Comparison of ENCODE assay signal across 1 cellular context in the genomic region with DNA sequence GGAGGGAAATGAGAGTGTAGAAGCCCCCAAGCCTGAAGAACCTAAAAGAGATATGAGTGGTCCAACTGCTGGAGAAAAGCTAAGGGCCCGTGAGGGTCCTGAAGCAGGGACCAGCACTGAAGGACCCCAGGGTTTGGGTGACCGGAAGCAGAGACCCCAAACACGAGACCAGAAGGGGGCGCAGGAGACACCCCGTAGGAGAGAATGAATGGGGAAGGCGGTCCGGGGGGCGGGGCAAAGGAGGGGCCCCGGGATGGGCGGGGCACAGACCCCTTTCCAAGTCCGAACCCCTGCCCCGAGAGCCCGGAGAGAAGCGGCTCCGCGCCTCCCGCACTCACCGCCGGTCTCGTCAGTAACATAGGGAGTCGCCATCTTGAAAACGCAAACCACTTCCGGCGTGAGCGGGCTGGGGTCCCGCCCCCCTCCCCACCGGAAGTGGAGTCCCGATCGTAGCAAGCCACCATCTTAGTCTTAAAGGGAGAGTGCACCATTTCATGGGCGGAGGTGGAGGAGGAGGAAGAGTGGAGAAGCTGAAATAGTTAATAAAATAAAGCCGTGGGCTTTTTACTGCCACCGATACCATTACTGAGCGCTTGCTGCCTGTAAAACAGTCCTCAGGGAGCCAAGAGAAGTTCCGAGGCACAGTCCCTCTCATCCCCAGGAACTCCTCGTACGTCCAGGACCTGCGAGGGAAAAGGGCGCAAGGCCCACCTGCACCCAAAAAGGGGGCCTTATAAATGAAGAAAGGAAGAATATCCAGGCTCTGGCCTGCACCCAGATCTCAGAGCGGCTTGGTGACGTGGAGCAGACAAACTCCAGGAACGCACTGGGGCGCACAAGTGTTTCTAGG.
TF ChIP-seq lines count a peak whose summit lies in the region.

No MANE protein-coding gene starts in this region.

TF ChIP-seq in K562, 482 proteins besides CTCF, POLR2A, EP300 and RAD21 (continued from another document and continues in another):
- no peak for TF ChIP-seq ZBTB8A (IDR thresholded peaks at IDR 0.05; ENCODE audit: partially characterized antibody)
- TF ChIP-seq, protein P1, sequence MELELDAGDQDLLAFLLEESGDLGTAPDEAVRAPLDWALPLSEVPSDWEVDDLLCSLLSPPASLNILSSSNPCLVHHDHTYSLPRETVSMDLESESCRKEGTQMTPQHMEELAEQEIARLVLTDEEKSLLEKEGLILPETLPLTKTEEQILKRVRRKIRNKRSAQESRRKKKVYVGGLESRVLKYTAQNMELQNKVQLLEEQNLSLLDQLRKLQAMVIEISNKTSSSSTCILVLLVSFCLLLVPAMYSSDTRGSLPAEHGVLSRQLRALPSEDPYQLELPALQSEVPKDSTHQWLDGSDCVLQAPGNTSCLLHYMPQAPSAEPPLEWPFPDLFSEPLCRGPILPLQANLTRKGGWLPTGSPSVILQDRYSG (tag; conservative IDR thresholded peaks at IDR 0.05; ENCODE audit: low read depth): no peak
- peak; percentile 95 for TF ChIP-seq ETV5 (CRISPR knock-in tag; IDR thresholded peaks at IDR 0.05; ENCODE audit: low read depth)
- no peak for TF ChIP-seq MEIS2 (IDR thresholded peaks at IDR 0.05; ENCODE audit: partially characterized antibody)
- TF ChIP-seq ARNT (IDR thresholded peaks at IDR 0.05): peak in 1 of 2 experiments; percentile 37; a peak in 1 of 4 replicates
- TF ChIP-seq KLF16 (IDR thresholded peaks at IDR 0.05): 0 out of 2 replicates have a peak, but pooled peaks have one; percentile 22
- no peak for TF ChIP-seq ZKSCAN1 (IDR thresholded peaks at IDR 0.05; ENCODE audit: low read depth, low read length)
- TF ChIP-seq, protein P2, sequence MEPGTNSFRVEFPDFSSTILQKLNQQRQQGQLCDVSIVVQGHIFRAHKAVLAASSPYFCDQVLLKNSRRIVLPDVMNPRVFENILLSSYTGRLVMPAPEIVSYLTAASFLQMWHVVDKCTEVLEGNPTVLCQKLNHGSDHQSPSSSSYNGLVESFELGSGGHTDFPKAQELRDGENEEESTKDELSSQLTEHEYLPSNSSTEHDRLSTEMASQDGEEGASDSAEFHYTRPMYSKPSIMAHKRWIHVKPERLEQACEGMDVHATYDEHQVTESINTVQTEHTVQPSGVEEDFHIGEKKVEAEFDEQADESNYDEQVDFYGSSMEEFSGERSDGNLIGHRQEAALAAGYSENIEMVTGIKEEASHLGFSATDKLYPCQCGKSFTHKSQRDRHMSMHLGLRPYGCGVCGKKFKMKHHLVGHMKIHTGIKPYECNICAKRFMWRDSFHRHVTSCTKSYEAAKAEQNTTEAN (CRISPR knock-in tag; IDR thresholded peaks at IDR 0.05): no peak
- TF ChIP-seq ZBTB7A (IDR thresholded peaks at IDR 0.05; ENCODE audit: borderline replicate concordance, control insufficient read depth, low read depth, low read length): peak; percentile 100
- peak; percentile 88 for TF ChIP-seq TAF1 (IDR thresholded peaks at IDR 0.05; ENCODE audit: control insufficient read depth, extremely low read depth, insufficient read depth, low read length, severe bottlenecking)
- TF ChIP-seq, protein P3, sequence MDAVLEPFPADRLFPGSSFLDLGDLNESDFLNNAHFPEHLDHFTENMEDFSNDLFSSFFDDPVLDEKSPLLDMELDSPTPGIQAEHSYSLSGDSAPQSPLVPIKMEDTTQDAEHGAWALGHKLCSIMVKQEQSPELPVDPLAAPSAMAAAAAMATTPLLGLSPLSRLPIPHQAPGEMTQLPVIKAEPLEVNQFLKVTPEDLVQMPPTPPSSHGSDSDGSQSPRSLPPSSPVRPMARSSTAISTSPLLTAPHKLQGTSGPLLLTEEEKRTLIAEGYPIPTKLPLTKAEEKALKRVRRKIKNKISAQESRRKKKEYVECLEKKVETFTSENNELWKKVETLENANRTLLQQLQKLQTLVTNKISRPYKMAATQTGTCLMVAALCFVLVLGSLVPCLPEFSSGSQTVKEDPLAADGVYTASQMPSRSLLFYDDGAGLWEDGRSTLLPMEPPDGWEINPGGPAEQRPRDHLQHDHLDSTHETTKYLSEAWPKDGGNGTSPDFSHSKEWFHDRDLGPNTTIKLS (IDR thresholded peaks at IDR 0.05; ENCODE audit: borderline replicate concordance, low read depth): peak; percentile 70; the same call in 1 of the 2 replicates
- TF ChIP-seq ETV6 (IDR thresholded peaks at IDR 0.05; ENCODE audit: borderline replicate concordance in 1 of 2, low read depth in 2 of 2, low read length in 1 of 2): no peak
- TF ChIP-seq ETV6 (CRISPR knock-in tag; IDR thresholded peaks at IDR 0.05; ENCODE audit: borderline replicate concordance): no peak
- TF ChIP-seq SMAD4 (CRISPR knock-in tag; conservative IDR thresholded peaks at IDR 0.05): no peak
- TF ChIP-seq KLF13 (tag; IDR thresholded peaks at IDR 0.05; ENCODE audit: borderline replicate concordance, low read depth): peak; percentile 69
- TF ChIP-seq, protein P4, sequence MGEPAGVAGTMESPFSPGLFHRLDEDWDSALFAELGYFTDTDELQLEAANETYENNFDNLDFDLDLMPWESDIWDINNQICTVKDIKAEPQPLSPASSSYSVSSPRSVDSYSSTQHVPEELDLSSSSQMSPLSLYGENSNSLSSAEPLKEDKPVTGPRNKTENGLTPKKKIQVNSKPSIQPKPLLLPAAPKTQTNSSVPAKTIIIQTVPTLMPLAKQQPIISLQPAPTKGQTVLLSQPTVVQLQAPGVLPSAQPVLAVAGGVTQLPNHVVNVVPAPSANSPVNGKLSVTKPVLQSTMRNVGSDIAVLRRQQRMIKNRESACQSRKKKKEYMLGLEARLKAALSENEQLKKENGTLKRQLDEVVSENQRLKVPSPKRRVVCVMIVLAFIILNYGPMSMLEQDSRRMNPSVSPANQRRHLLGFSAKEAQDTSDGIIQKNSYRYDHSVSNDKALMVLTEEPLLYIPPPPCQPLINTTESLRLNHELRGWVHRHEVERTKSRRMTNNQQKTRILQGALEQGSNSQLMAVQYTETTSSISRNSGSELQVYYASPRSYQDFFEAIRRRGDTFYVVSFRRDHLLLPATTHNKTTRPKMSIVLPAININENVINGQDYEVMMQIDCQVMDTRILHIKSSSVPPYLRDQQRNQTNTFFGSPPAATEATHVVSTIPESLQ (CRISPR knock-in tag; IDR thresholded peaks at IDR 0.05): no peak
- TF ChIP-seq, protein P5, sequence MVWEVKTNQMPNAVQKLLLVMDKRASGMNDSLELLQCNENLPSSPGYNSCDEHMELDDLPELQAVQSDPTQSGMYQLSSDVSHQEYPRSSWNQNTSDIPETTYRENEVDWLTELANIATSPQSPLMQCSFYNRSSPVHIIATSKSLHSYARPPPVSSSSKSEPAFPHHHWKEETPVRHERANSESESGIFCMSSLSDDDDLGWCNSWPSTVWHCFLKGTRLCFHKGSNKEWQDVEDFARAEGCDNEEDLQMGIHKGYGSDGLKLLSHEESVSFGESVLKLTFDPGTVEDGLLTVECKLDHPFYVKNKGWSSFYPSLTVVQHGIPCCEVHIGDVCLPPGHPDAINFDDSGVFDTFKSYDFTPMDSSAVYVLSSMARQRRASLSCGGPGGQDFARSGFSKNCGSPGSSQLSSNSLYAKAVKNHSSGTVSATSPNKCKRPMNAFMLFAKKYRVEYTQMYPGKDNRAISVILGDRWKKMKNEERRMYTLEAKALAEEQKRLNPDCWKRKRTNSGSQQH (CRISPR knock-in tag; IDR thresholded peaks at IDR 0.05): peak; percentile 90
- no peak for TF ChIP-seq NCOA1 (IDR thresholded peaks at IDR 0.05; ENCODE audit: low read depth)
- TF ChIP-seq NR4A1 (CRISPR knock-in tag; IDR thresholded peaks at IDR 0.05): no peak
- no peak for TF ChIP-seq NR4A1 (tag; IDR thresholded peaks at IDR 0.05)
- TF ChIP-seq ZNF140 (CRISPR knock-in tag; IDR thresholded peaks at IDR 0.05): no peak
- no peak for TF ChIP-seq PYGO2 (tag; IDR thresholded peaks at IDR 0.05)
- TF ChIP-seq CREM (IDR thresholded peaks at IDR 0.05; ENCODE audit: low read depth): peak; percentile 55; the same call in 1 of the 2 replicates
- peak; percentile 50 to 63; a peak in 3 of 4 replicates for TF ChIP-seq MAZ (CRISPR knock-in tag; conservative IDR thresholded peaks at IDR 0.05 in 1 of 2, IDR thresholded peaks at IDR 0.05 in 1 of 2)
- no peak for TF ChIP-seq ILK (tag; IDR thresholded peaks at IDR 0.05; ENCODE audit: borderline replicate concordance, low read depth)
- TF ChIP-seq TARDBP (IDR thresholded peaks at IDR 0.05): no peak
- TF ChIP-seq, protein P6, sequence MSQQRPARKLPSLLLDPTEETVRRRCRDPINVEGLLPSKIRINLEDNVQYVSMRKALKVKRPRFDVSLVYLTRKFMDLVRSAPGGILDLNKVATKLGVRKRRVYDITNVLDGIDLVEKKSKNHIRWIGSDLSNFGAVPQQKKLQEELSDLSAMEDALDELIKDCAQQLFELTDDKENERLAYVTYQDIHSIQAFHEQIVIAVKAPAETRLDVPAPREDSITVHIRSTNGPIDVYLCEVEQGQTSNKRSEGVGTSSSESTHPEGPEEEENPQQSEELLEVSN (IDR thresholded peaks at IDR 0.05; ENCODE audit: borderline replicate concordance in 1 of 2, extremely low read depth in 1 of 2, insufficient read depth in 1 of 2, insufficient read length in 1 of 2, low read depth in 1 of 2, low read length in 1 of 2, poor library complexity in 1 of 2, severe bottlenecking in 1 of 2): peak in 1 of 2 experiments; percentile 35
- TF ChIP-seq SOX6 (IDR thresholded peaks at IDR 0.05): no peak
- TF ChIP-seq NFIX (CRISPR knock-in tag; IDR thresholded peaks at IDR 0.05; ENCODE audit: low read depth): no peak
- no peak; the same call in 1 of the 2 replicates for TF ChIP-seq NFE2 (IDR thresholded peaks at IDR 0.05; ENCODE audit: low read depth)
- TF ChIP-seq, protein P7, sequence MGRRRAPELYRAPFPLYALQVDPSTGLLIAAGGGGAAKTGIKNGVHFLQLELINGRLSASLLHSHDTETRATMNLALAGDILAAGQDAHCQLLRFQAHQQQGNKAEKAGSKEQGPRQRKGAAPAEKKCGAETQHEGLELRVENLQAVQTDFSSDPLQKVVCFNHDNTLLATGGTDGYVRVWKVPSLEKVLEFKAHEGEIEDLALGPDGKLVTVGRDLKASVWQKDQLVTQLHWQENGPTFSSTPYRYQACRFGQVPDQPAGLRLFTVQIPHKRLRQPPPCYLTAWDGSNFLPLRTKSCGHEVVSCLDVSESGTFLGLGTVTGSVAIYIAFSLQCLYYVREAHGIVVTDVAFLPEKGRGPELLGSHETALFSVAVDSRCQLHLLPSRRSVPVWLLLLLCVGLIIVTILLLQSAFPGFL (CRISPR knock-in tag; IDR thresholded peaks at IDR 0.05): no peak
- TF ChIP-seq SAP30 (IDR thresholded peaks at IDR 0.05; ENCODE audit: borderline replicate concordance, insufficient read depth, low read depth, low read length, poor library complexity, severe bottlenecking): peak; percentile 45
- TF ChIP-seq CXXC5 (CRISPR knock-in tag; IDR thresholded peaks at IDR 0.05): no peak; the same call in 1 of the 2 replicates
- TF ChIP-seq, protein P8, sequence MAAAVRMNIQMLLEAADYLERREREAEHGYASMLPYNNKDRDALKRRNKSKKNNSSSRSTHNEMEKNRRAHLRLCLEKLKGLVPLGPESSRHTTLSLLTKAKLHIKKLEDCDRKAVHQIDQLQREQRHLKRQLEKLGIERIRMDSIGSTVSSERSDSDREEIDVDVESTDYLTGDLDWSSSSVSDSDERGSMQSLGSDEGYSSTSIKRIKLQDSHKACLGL (CRISPR knock-in tag; IDR thresholded peaks at IDR 0.05; ENCODE audit: borderline replicate concordance, poor library complexity, severe bottlenecking): no peak
- no peak for TF ChIP-seq EZH2 (IDR thresholded peaks at IDR 0.05; ENCODE audit: borderline replicate concordance, low read depth, low read length)
- no peak for TF ChIP-seq ZNF589 (CRISPR knock-in tag; IDR thresholded peaks at IDR 0.05; ENCODE audit: low read depth)
- TF ChIP-seq TBL1XR1 (IDR thresholded peaks at IDR 0.05; ENCODE audit: low read length in 2 of 2): peak in 1 of 2 experiments; percentile 6; a peak in 1 of 4 replicates
- peak; percentile 62; the same call in 1 of the 2 replicates for TF ChIP-seq ZZZ3 (IDR thresholded peaks at IDR 0.05)
- no peak for TF ChIP-seq WHSC1 (IDR thresholded peaks at IDR 0.05; ENCODE audit: low read length)
- TF ChIP-seq TFAM (CRISPR knock-in tag; conservative IDR thresholded peaks at IDR 0.05): no peak
- peak; percentile 60 for TF ChIP-seq TAF9B (IDR thresholded peaks at IDR 0.05; ENCODE audit: partially characterized antibody)
- TF ChIP-seq ZNF551 (CRISPR knock-in tag; IDR thresholded peaks at IDR 0.05): no peak
- 0 out of 2 replicates have a peak, but pooled peaks have one; percentile 8 for TF ChIP-seq BHLHE40 (IDR thresholded peaks at IDR 0.05; ENCODE audit: low read length)
- no peak for TF ChIP-seq PHF8 (IDR thresholded peaks at IDR 0.05; ENCODE audit: borderline replicate concordance, low read length)
- TF ChIP-seq, protein P9, sequence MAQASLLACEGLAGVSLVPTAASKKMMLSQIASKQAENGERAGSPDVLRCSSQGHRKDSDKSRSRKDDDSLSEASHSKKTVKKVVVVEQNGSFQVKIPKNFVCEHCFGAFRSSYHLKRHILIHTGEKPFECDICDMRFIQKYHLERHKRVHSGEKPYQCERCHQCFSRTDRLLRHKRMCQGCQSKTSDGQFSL (CRISPR knock-in tag; IDR thresholded peaks at IDR 0.05): no peak
- TF ChIP-seq, protein P9 (tag; IDR thresholded peaks at IDR 0.05): no peak
- TF ChIP-seq XRCC5 (IDR thresholded peaks at IDR 0.05; ENCODE audit: low read depth, low read length): no peak; the same call in none of the 2 replicates
- TF ChIP-seq, protein P10, sequence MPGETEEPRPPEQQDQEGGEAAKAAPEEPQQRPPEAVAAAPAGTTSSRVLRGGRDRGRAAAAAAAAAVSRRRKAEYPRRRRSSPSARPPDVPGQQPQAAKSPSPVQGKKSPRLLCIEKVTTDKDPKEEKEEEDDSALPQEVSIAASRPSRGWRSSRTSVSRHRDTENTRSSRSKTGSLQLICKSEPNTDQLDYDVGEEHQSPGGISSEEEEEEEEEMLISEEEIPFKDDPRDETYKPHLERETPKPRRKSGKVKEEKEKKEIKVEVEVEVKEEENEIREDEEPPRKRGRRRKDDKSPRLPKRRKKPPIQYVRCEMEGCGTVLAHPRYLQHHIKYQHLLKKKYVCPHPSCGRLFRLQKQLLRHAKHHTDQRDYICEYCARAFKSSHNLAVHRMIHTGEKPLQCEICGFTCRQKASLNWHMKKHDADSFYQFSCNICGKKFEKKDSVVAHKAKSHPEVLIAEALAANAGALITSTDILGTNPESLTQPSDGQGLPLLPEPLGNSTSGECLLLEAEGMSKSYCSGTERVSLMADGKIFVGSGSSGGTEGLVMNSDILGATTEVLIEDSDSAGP (CRISPR knock-in tag; IDR thresholded peaks at IDR 0.05): peak; percentile 97
